3 cellular contexts compared by ENCODE assay signal in the genomic region with DNA sequence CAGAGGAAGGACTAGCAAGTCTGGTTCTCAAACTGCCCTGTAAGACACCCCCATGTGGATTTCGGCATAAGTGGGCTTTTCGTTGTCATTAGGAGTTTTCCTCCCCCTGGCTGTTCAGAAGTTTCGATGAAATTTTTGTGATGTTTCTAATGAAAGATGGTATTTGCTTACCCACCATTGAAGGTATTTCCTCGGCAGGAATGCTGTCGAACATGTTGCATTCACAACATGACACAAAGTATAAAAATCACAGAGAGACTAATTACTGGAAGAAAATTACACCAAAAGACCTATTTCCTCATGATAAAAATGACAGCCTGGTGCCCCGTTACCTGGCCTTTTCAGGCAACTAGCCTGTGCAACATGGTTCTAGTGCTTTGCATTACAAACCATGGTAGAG.
"Had no signal": no experiment of that assay in that cellular context is flagged by ENCODE, and none has a peak within 500 bp of the region (broad histone marks: within the 10 kb centered on the region; RNA-seq: fewer than 3 reads in every experiment).

No MANE protein-coding gene starts in this region.

- H3K4me3 ChIP-seq: GM12878 had no signal

- DNase-seq: GDM1, GF-D8 had no signal
